Comparison of ENCODE assay signal across 23 cellular contexts in genomic region chr15:72050700-72051099, GRCh38.
DNase-seq lines count a peak whose midpoint lies in the region; ATAC-seq, FAIRE-seq and TF ChIP-seq lines count a peak whose summit lies in the region.
"Had no signal": no experiment of that assay in that cellular context is flagged by ENCODE, and none has a peak within 500 bp of the region (broad histone marks: within the 10 kb centered on the region; RNA-seq: fewer than 3 reads in every experiment).

No MANE protein-coding gene starts in this region.

- no peak for ATAC-seq in GM21529 (IDR thresholded peaks at IDR 0.05; ENCODE audit: unreplicated experiment)
- ATAC-seq in HG03457 (IDR thresholded peaks at IDR 0.05; ENCODE audit: unreplicated experiment) = no peak
- ATAC-seq: CD8-positive, alpha-beta T cell; Panc1 had no signal

- no peaks in the 10 kb centered on the region for H3K9me3 ChIP-seq in Karpas-422 (ENCODE audit: low read length)
- H3K9me3 ChIP-seq in astrocyte (ENCODE audit: insufficient read depth, low read depth, low read length) = no peaks in the 10 kb centered on the region
- H3K9me3 ChIP-seq in osteoblast (ENCODE audit: low read depth, low read length) = no peaks in the 10 kb centered on the region

- no peak overlapping the region for H3K27ac Mint-ChIP-seq in astrocyte (ENCODE audit: unreplicated experiment)
- H3K27ac Mint-ChIP-seq: CD8-positive, alpha-beta T cell had no signal

- no peaks in the 10 kb centered on the region for H3K9me3 Mint-ChIP-seq in astrocyte (ENCODE audit: unreplicated experiment)
- H3K9me3 Mint-ChIP-seq: CD8-positive, alpha-beta T cell had no signal

- H3K4me3 ChIP-seq in AG10803 (ENCODE audit: low read length) (no peak overlapping the region), Karpas-422 (ENCODE audit: low read length) (no peak overlapping the region), astrocyte (ENCODE audit: insufficient read depth, low read depth, low read length) (no peak overlapping the region), osteoblast (ENCODE audit: insufficient read depth, low read length) (no peak overlapping the region)
- H3K4me3 ChIP-seq: MG63 had no signal

- no peaks in the 10 kb centered on the region; the same call in 1 of the 2 replicates for H4K20me1 ChIP-seq in Karpas-422 (ENCODE audit: insufficient read depth, low read depth, low read length)
- H4K20me1 ChIP-seq in astrocyte (ENCODE audit: insufficient read depth, low read length) = peaks cover 53% of the 10 kb centered on the region
- peaks cover 17% of the 10 kb centered on the region for H4K20me1 ChIP-seq in osteoblast (ENCODE audit: insufficient read depth, low read length)

- H3K79me2 ChIP-seq in Karpas-422 (ENCODE audit: low read length) (peaks cover 97% of the 10 kb centered on the region), astrocyte (ENCODE audit: insufficient read depth, low read length) (peaks cover 17% of the 10 kb centered on the region), osteoblast (ENCODE audit: insufficient read depth, low read length) (peaks cover 63% of the 10 kb centered on the region)

- no peak for FAIRE-seq in astrocyte (lab: Jason Lieb, UNC)
- FAIRE-seq: H1 had no signal

- H3K27me3 ChIP-seq in Karpas-422 (ENCODE audit: low read length) (no peaks in the 10 kb centered on the region), astrocyte (ENCODE audit: insufficient read depth, low read length) (no peaks in the 10 kb centered on the region), osteoblast (ENCODE audit: insufficient read depth, low read length) (no peaks in the 10 kb centered on the region)
- H3K27me3 ChIP-seq: MG63 had no signal

- H3K9ac ChIP-seq in Karpas-422 (ENCODE audit: low read length) (no peak overlapping the region), astrocyte (ENCODE audit: low read length) (no peak overlapping the region)

- DNase-seq in AG10803 (ENCODE audit: low read depth) (peak; percentile 27), Karpas-422 (no peak), astrocyte (ENCODE audit: low read depth) (peak; percentile 18), osteoblast (ENCODE audit: insufficient read length, low spot score, missing footprints) (peak; percentile 82), nucleus accumbens (lab: John Stamatoyannopoulos, UW) (no peak), SKM-1 treated with dmso at 0.1 percent for 144 hours (lab: John Stamatoyannopoulos, UW; ENCODE audit: unreplicated experiment) (no peak)
- DNase-seq: AML-193; C1 segment of cervical spinal cord; CD8-positive, alpha-beta T cell; DMS153; GF-D8; MG63; NCI-H1048; NCI-H1436; NCI-H187 treated with DMSO at 0.1 percent for 48 hours; NCI-H226; NCI-H524; NCI-H774; NK-92 treated with Interleukin-12 subunit alpha and Interleukin-12 subunit beta, amount 100 ng/mL, for 24 hours had no signal

- peaks cover 16% of the 10 kb centered on the region for H3K36me3 ChIP-seq in Karpas-422 (ENCODE audit: insufficient read depth, low read length)
- no peaks in the 10 kb centered on the region for H3K36me3 ChIP-seq in astrocyte (ENCODE audit: insufficient read depth, low read length)
- H3K36me3 ChIP-seq in osteoblast (ENCODE audit: insufficient read depth, low read length) = peaks cover 4% of the 10 kb centered on the region

- H3K4me1 Mint-ChIP-seq in astrocyte (ENCODE audit: low read depth, unreplicated experiment) = peaks cover 15% of the 10 kb centered on the region

- H3K4me2 ChIP-seq in Karpas-422 (ENCODE audit: low read depth, low read length, poor library complexity, severe bottlenecking) (peak overlapping the region; percentile 3), astrocyte (ENCODE audit: low read length) (no peak overlapping the region), osteoblast (ENCODE audit: insufficient read depth, low read length) (no peak overlapping the region)

- no peak for TF ChIP-seq CTCF in AG10803 (conservative IDR thresholded peaks at IDR 0.05; ENCODE audit: low read length)
- TF ChIP-seq CTCF in astrocyte (IDR thresholded peaks at IDR 0.05; ENCODE audit: insufficient read depth, low read depth, low read length) = no peak
- TF ChIP-seq CTCF in osteoblast (IDR thresholded peaks at IDR 0.05; ENCODE audit: extremely low read depth, low read depth, low read length) = no peak

- H3K4me1 ChIP-seq in Karpas-422 (ENCODE audit: low read length) (peaks cover 58% of the 10 kb centered on the region), astrocyte (ENCODE audit: insufficient read depth, low read length) (no peaks in the 10 kb centered on the region), osteoblast (ENCODE audit: insufficient read depth, low read length) (peaks cover 5% of the 10 kb centered on the region)

- H3K9me2 ChIP-seq in Karpas-422 (replicated peaks; ENCODE audit: insufficient read depth, low read length) = no peaks in the 10 kb centered on the region

- H3K27ac ChIP-seq in Karpas-422 (ENCODE audit: low read length) (peak overlapping the region; percentile 65), astrocyte (ENCODE audit: low read depth, low read length) (no peak overlapping the region), osteoblast (ENCODE audit: low read depth, low read length) (no peak overlapping the region)

- H2AFZ ChIP-seq in Karpas-422 (ENCODE audit: low read length) = no peak overlapping the region
- H2AFZ ChIP-seq in astrocyte (ENCODE audit: low read depth, low read length) = no peak overlapping the region
- H2AFZ ChIP-seq in osteoblast (ENCODE audit: low read length) = no peak overlapping the region

- peak overlapping the region; percentile 2 for H3K4me3 Mint-ChIP-seq in astrocyte (ENCODE audit: unreplicated experiment)
- H3K4me3 Mint-ChIP-seq: CD8-positive, alpha-beta T cell had no signal

- H3K27me3 Mint-ChIP-seq in astrocyte (ENCODE audit: low read depth, unreplicated experiment) = no peaks in the 10 kb centered on the region

- H3K36me3 Mint-ChIP-seq in astrocyte (ENCODE audit: low read depth, unreplicated experiment) = no peaks in the 10 kb centered on the region

Comparison
In these comparisons a context has a peak if more than half of its experiments do, and no peak if none do; other contexts are left out.
1. DNase-seq: peak in AG10803 (single experiment), astrocyte (single experiment) and osteoblast (single experiment); none in Karpas-422 (single experiment), nucleus accumbens (0 of 56) and SKM-1 treated with dmso at 0.1 percent for 144 hours (single experiment).